In genomic region chr5:124860271-124860670, GRCh38 we compare ENCODE assay signal across 20 cellular contexts.
A peak's percentile ranks its signal among the peaks of the same experiment; 100 is the strongest.
DNase-seq lines count a peak whose midpoint lies in the region; ATAC-seq, FAIRE-seq and TF ChIP-seq lines count a peak whose summit lies in the region.
"Had no signal": no experiment of that assay in that cellular context is flagged by ENCODE, and none has a peak within 500 bp of the region (broad histone marks: within the 10 kb centered on the region; RNA-seq: fewer than 3 reads in every experiment).

No MANE protein-coding gene starts in this region.

- FAIRE-seq in bronchial epithelial cell (lab: Jason Lieb, UNC): no peak
- FAIRE-seq: H1, HepG2 had no signal

- DNase-seq in GM23338 (ENCODE audit: low spot score): no peak
- DNase-seq in NCI-H82 (lab: John Stamatoyannopoulos, UW): peak; percentile 77
- DNase-seq in bronchial epithelial cell (ENCODE audit: low read depth): peak; percentile 29
- no peak for DNase-seq in smooth muscle cell (lab: John Stamatoyannopoulos, UW; ENCODE audit: unreplicated experiment)
- no peak for DNase-seq in natural killer cell treated with Interleukin-12 subunit alpha and Interleukin-12 subunit beta and Interleukin-15 and Interleukin-18, amount 100 ng/mL, for 72 hours (ENCODE audit: low spot score)
- DNase-seq in esophagus muscularis mucosa (ENCODE audit: extremely low spot score): no peak
- DNase-seq in NCI-H446 treated with DMSO at 0.1 percent for 48 hours (lab: John Stamatoyannopoulos, UW): no peak
- DNase-seq: Calu3; CD4-positive, alpha-beta memory T cell; MG63; NCI-H1092; NCI-H187; NCI-H446; NCI-H748 treated with DMSO at 0.1 percent for 48 hours; T-helper 1 cell had no signal

- ATAC-seq in GM23338: no peak
- no peak for ATAC-seq in natural killer cell treated with Interleukin-12 subunit alpha and Interleukin-12 subunit beta and Interleukin-15 and Interleukin-18, amount 100 ng/mL, for 72 hours
- ATAC-seq: HepG2, Panc1, Right ventricle myocardium inferior had no signal

- no peak overlapping the region for H3K4me3 Mint-ChIP-seq in GM23338
- no peak overlapping the region for H3K4me3 Mint-ChIP-seq in natural killer cell treated with Interleukin-12 subunit alpha and Interleukin-12 subunit beta and Interleukin-15 and Interleukin-18, amount 100 ng/mL, for 72 hours
- H3K4me3 Mint-ChIP-seq: CD4-positive, alpha-beta memory T cell had no signal

- H3K36me3 Mint-ChIP-seq in GM23338 (ENCODE audit: low read depth): no peaks in the 10 kb centered on the region; the same call in 2 of the 3 replicates
- no peaks in the 10 kb centered on the region for H3K36me3 Mint-ChIP-seq in natural killer cell treated with Interleukin-12 subunit alpha and Interleukin-12 subunit beta and Interleukin-15 and Interleukin-18, amount 100 ng/mL, for 72 hours
- H3K36me3 Mint-ChIP-seq: CD4-positive, alpha-beta memory T cell had no signal

- TF ChIP-seq POLR2A in esophagus muscularis mucosa (IDR thresholded peaks at IDR 0.05; ENCODE audit: low read depth): no peak

- no peak overlapping the region for H3K27ac ChIP-seq in GM23338 (ENCODE audit: low read depth)
- H3K27ac ChIP-seq in smooth muscle cell (ENCODE audit: low read depth): peak overlapping the region; percentile 16
- H3K27ac ChIP-seq in esophagus muscularis mucosa (replicated peaks in 1 of 4): no peak overlapping the region
- H3K27ac ChIP-seq: KMS-11 had no signal

- TF ChIP-seq CTCF in GM23338 (conservative IDR thresholded peaks at IDR 0.05; ENCODE audit: low read depth in 2 of 2): no peak
- TF ChIP-seq CTCF in bronchial epithelial cell (IDR thresholded peaks at IDR 0.05; ENCODE audit: insufficient read depth, low read length, severe bottlenecking): no peak
- no peak for TF ChIP-seq CTCF in smooth muscle cell (IDR thresholded peaks at IDR 0.05; ENCODE audit: borderline replicate concordance, insufficient read depth, poor library complexity, severe bottlenecking)
- TF ChIP-seq CTCF in esophagus muscularis mucosa (IDR thresholded peaks at IDR 0.05): no peak

- H3K27me3 ChIP-seq in GM23338 (ENCODE audit: insufficient read depth): no peaks in the 10 kb centered on the region
- H3K27me3 ChIP-seq in bronchial epithelial cell (ENCODE audit: control insufficient read depth, insufficient read depth, low read length): no peaks in the 10 kb centered on the region
- no peaks in the 10 kb centered on the region for H3K27me3 ChIP-seq in smooth muscle cell (ENCODE audit: low read depth)
- no peaks in the 10 kb centered on the region for H3K27me3 ChIP-seq in esophagus muscularis mucosa
- H3K27me3 ChIP-seq: MG63 had no signal

- H3K79me2 ChIP-seq in GM23338 (replicated peaks; ENCODE audit: insufficient read depth) (no peaks in the 10 kb centered on the region), smooth muscle cell (ENCODE audit: low read depth) (no peaks in the 10 kb centered on the region)

- WGBS in smooth muscle cell (ENCODE audit: low lambda C conversion rate): 50% methylated on average over 4 of the region's 4 CpGs
- 88% methylated on average over 4 of the region's 4 CpGs for WGBS in esophagus muscularis mucosa

- no peak overlapping the region for H3K27ac Mint-ChIP-seq in GM23338
- peak overlapping the region in 1 of 2 donors; percentile 53 for H3K27ac Mint-ChIP-seq in natural killer cell treated with Interleukin-12 subunit alpha and Interleukin-12 subunit beta and Interleukin-15 and Interleukin-18, amount 100 ng/mL, for 72 hours
- H3K27ac Mint-ChIP-seq: CD4-positive, alpha-beta memory T cell had no signal

- H2AFZ ChIP-seq in GM23338: peak overlapping the region; percentile 40; the same call in 1 of the 2 replicates
- H2AFZ ChIP-seq in smooth muscle cell (ENCODE audit: low read depth): no peak overlapping the region

- H3F3A ChIP-seq in GM23338 (replicated peaks; ENCODE audit: low read depth): no peaks in the 10 kb centered on the region
- no peaks in the 10 kb centered on the region for H3F3A ChIP-seq in smooth muscle cell (ENCODE audit: low read depth)

- H3K36me3 ChIP-seq in GM23338 (ENCODE audit: insufficient read depth): no peaks in the 10 kb centered on the region
- no peaks in the 10 kb centered on the region for H3K36me3 ChIP-seq in bronchial epithelial cell (ENCODE audit: control insufficient read depth, insufficient read depth, low read length)
- H3K36me3 ChIP-seq in smooth muscle cell (ENCODE audit: low read depth): no peaks in the 10 kb centered on the region
- no peaks in the 10 kb centered on the region for H3K36me3 ChIP-seq in esophagus muscularis mucosa
- H3K36me3 ChIP-seq: MG63 had no signal

- TF ChIP-seq EP300 in esophagus muscularis mucosa (IDR thresholded peaks at IDR 0.05): no peak

- H3K4me2 ChIP-seq in GM23338 (no peak overlapping the region), smooth muscle cell (no peak overlapping the region)
- H3K4me2 ChIP-seq: KMS-11 had no signal

- H3K4me1 ChIP-seq in GM23338 (ENCODE audit: insufficient read depth): no peaks in the 10 kb centered on the region
- H3K4me1 ChIP-seq in smooth muscle cell (ENCODE audit: low read depth): no peaks in the 10 kb centered on the region
- no peaks in the 10 kb centered on the region for H3K4me1 ChIP-seq in esophagus muscularis mucosa

- intact Hi-C loops in esophagus muscularis mucosa (cut with DNase I): no loop called here

- peaks cover 3% of the 10 kb centered on the region for H3K27me3 Mint-ChIP-seq in GM23338 (ENCODE audit: insufficient read depth, low read depth, poor library complexity)
- peaks cover 0 to 2% of the 10 kb centered on the region in 2 donors for H3K27me3 Mint-ChIP-seq in natural killer cell treated with Interleukin-12 subunit alpha and Interleukin-12 subunit beta and Interleukin-15 and Interleukin-18, amount 100 ng/mL, for 72 hours

- no peaks in the 10 kb centered on the region for H3K9me3 ChIP-seq in smooth muscle cell (replicated peaks; ENCODE audit: low read depth)
- no peaks in the 10 kb centered on the region for H3K9me3 ChIP-seq in esophagus muscularis mucosa
- H3K9me3 ChIP-seq: MG63 had no signal

- H3K9me3 Mint-ChIP-seq in GM23338: peaks cover 7% of the 10 kb centered on the region; the same call in 2 of the 3 replicates
- H3K9me3 Mint-ChIP-seq in natural killer cell treated with Interleukin-12 subunit alpha and Interleukin-12 subunit beta and Interleukin-15 and Interleukin-18, amount 100 ng/mL, for 72 hours: peaks cover 2% of the 10 kb centered on the region

- H4K20me1 ChIP-seq in GM23338 (replicated peaks; ENCODE audit: insufficient read depth): no peaks in the 10 kb centered on the region
- H4K20me1 ChIP-seq in smooth muscle cell (ENCODE audit: low read depth): no peaks in the 10 kb centered on the region

- no peaks in the 10 kb centered on the region for H3K4me1 Mint-ChIP-seq in GM23338
- peaks cover 3 to 15% of the 10 kb centered on the region in 2 donors for H3K4me1 Mint-ChIP-seq in natural killer cell treated with Interleukin-12 subunit alpha and Interleukin-12 subunit beta and Interleukin-15 and Interleukin-18, amount 100 ng/mL, for 72 hours (ENCODE audit: low read depth in 2 of 2)
- H3K4me1 Mint-ChIP-seq: CD4-positive, alpha-beta memory T cell had no signal

- H3K4me3 ChIP-seq in GM23338 (no peak overlapping the region), bronchial epithelial cell (ENCODE audit: low read depth, low read length) (no peak overlapping the region), smooth muscle cell (no peak overlapping the region), esophagus muscularis mucosa (no peak overlapping the region)
- H3K4me3 ChIP-seq: MG63 had no signal

- H3K9me2 ChIP-seq in GM23338 (ENCODE audit: insufficient read depth): 0 out of 2 replicates have a peak, but pooled peaks cover 7% of the 10 kb centered on the region

- no peak overlapping the region for H3K9ac ChIP-seq in smooth muscle cell (ENCODE audit: low read depth)
- H3K9ac ChIP-seq: KMS-11 had no signal

TF ChIP-seq in GM23338, 12 proteins besides CTCF, POLR2A, EP300 and RAD21 (continues in another document):
- no peak for TF ChIP-seq ETS1 (IDR thresholded peaks at IDR 0.05)
- TF ChIP-seq STAT1 (IDR thresholded peaks at IDR 0.05; ENCODE audit: unreplicated experiment): no peak
- no peak for TF ChIP-seq EZH2 (IDR thresholded peaks at IDR 0.05; ENCODE audit: low read depth, unreplicated experiment)

Comparison
In these comparisons a context has a peak if more than half of its experiments do, and no peak if none do; other contexts are left out.
1. DNase-seq: peak in NCI-H82 (single experiment) and bronchial epithelial cell (single experiment); none in GM23338 (single experiment), smooth muscle cell (single experiment), natural killer cell treated with Interleukin-12 subunit alpha and Interleukin-12 subunit beta and Interleukin-15 and Interleukin-18, amount 100 ng/mL, for 72 hours (single experiment), esophagus muscularis mucosa (single experiment) and NCI-H446 treated with DMSO at 0.1 percent for 48 hours (single experiment).